In genomic region chr5:109836280-109836679, GRCh38 we compare ENCODE assay signal across 20 cellular contexts.
"Had no signal": no experiment of that assay in that cellular context is flagged by ENCODE, and none has a peak within 500 bp of the region (broad histone marks: within the 10 kb centered on the region; RNA-seq: fewer than 3 reads in every experiment).

No MANE protein-coding gene starts in this region.

- H3K9me3 Mint-ChIP-seq: nephron had no signal

- ATAC-seq: body of pancreas, esophagus mucosa, left lung, lower lobe of right lung had no signal

- H3K27me3 Mint-ChIP-seq: activated naive CD8-positive, alpha-beta T cell had no signal

- H3K9me3 ChIP-seq: body of pancreas, left lung, lower lobe of right lung, right atrium auricular region, tibial nerve had no signal

- H3K79me2 ChIP-seq: parathyroid adenoma had no signal

- H2AFZ ChIP-seq: parathyroid adenoma had no signal

- H3K4me3 Mint-ChIP-seq: activated naive CD8-positive, alpha-beta T cell; nephron; T-helper 2 cell treated with Interferon-gamma antibody and Interleukin-4, amounts not matched to agents 5 μg/mL and 100 μg/mL, for 36 hours had no signal

- H3K4me1 ChIP-seq: body of pancreas, left lung, lower lobe of right lung, right atrium auricular region, tibial nerve had no signal

- H3K4me3 ChIP-seq: body of pancreas, left lung, lower lobe of right lung, right atrium auricular region, tibial nerve had no signal

- H3K27ac Mint-ChIP-seq: activated naive CD8-positive, alpha-beta T cell; nephron; T-helper 2 cell treated with Interferon-gamma antibody and Interleukin-4, amounts not matched to agents 5 μg/mL and 100 μg/mL, for 36 hours had no signal

- H3K27ac ChIP-seq: body of pancreas, left lung, lower lobe of right lung, parathyroid adenoma, right atrium auricular region had no signal

- DNase-seq: activated CD4-positive, alpha-beta T cell treated with anti-CD3 and anti-CD28 coated beads for 4 hours; activated CD4-positive, alpha-beta T cell treated with anti-CD3 and anti-CD28 coated beads, Interleukin-2, amount 50 U/mL, for 4 hours; activated CD8-positive, alpha-beta memory T cell treated with anti-CD3 and anti-CD28 coated beads for 24 hours; activated effector memory CD4-positive, alpha-beta T cell treated with Interleukin-2 at 50 U/mL for 16 hours; activated naive CD4-positive, alpha-beta T cell treated with Interleukin-2 at 50 U/mL for 16 hours; body of pancreas; hippocampal formation; lower lobe of right lung; stimulated activated CD4-positive, alpha-beta T cell treated with anti-CD3 and anti-CD28 coated beads, Interleukin-15, amount 100 ng/mL, for 24 hours; stimulated activated CD4-positive, alpha-beta T cell treated with anti-CD3 and anti-CD28 coated beads, Interleukin-2, amount 100 ng/mL, for 24 hours; stimulated activated naive CD4-positive, alpha-beta T cell treated with Interleukin-2 at 50 U/mL for 16 hours; T-helper 1 cell had no signal

- H3K4me1 Mint-ChIP-seq: nephron had no signal

- H3K9ac ChIP-seq: parathyroid adenoma had no signal

- H3K27me3 ChIP-seq: body of pancreas, left lung, right atrium auricular region, tibial nerve had no signal
